23 cellular contexts compared by ENCODE assay signal in genomic region chr14:67570453-67570852, GRCh38. TPM values are rescaled to one million over a fixed set of nuclear protein-coding genes. Genes with fewer than 3 reads are reported as not detected.
"Had no signal": no experiment of that assay in that cellular context is flagged by ENCODE, and none has a peak within 500 bp of the region (broad histone marks: within the 10 kb centered on the region; RNA-seq: fewer than 3 reads in every experiment).

No MANE protein-coding gene starts in this region.

- FAIRE-seq: colon, keratinocyte, small intestine had no signal

- DNase-seq: effector CD8-positive, alpha-beta T cell; endodermal cell; foreskin fibroblast; gastrocnemius medialis; head of caudate nucleus; left ventricle myocardium superior; natural killer cell; occipital lobe; ovary; right lobe of liver; small intestine; stimulated activated CD4-positive, alpha-beta T cell treated with anti-CD3 and anti-CD28 coated beads, Interleukin-15, amount 100 ng/mL, for 24 hours; stimulated activated CD4-positive, alpha-beta T cell treated with anti-CD3 and anti-CD28 coated beads, Interleukin-4, amount 100 ng/mL, for 1 hour; stimulated activated naive CD4-positive, alpha-beta T cell treated with Interleukin-2 at 50 U/mL for 16 hours; stomach; transverse colon had no signal

- ATAC-seq: esophagus mucosa; lower lobe of right lung; stimulated activated effector memory CD8-positive, alpha-beta T cell treated with anti-CD3 and anti-CD28 coated beads, Interleukin-12 subunit alpha, Interleukin-12 subunit beta, amount 100 ng/mL, for 72 hours; upper lobe of right lung had no signal

RNA-seq across cellular contexts. Expression of gene PLEKHH1, which starts 37.4 kb away (rescaled TPM):
- total RNA-seq: mononuclear cell, natural killer cell had no signal
